In genomic region chr1:156319664-156320063, GRCh38 we compare ENCODE assay signal across 8 cellular contexts. TPM values are rescaled to one million over a fixed set of nuclear protein-coding genes. Genes with fewer than 3 reads are reported as not detected.
A peak's percentile ranks its signal among the peaks of the same experiment; 100 is the strongest.
DNase-seq lines count a peak whose midpoint lies in the region; ATAC-seq, FAIRE-seq and TF ChIP-seq lines count a peak whose summit lies in the region.

No MANE protein-coding gene starts in this region.

- peak; percentile 30 to 45; a peak in 3 of 4 replicates for TF ChIP-seq RAD21 in K562 (CRISPR knock-in tag; conservative IDR thresholded peaks at IDR 0.05 in 1 of 2, IDR thresholded peaks at IDR 0.05 in 1 of 2)

- no peaks in the 10 kb centered on the region for H3K9me3 ChIP-seq in K562 (replicated peaks; ENCODE audit: control insufficient read depth, insufficient read depth, low read depth, low read length)

- 85% methylated on average over 1 of the region's 1 CpG for WGBS in K562 (ENCODE audit: insufficient coverage, low coverage, missing lambda C conversion rate)

- no peak overlapping the region for H3K4me3 Mint-ChIP-seq in mesothelial cell of epicardium

- DNase-seq in DMS114 treated with DMSO at 0.1 percent for 48 hours (lab: John Stamatoyannopoulos, UW; ENCODE audit: unreplicated experiment) (peak; percentile 37), K562 (ENCODE audit: extremely low read depth in 1 of 4, low spot score in 3 of 4) (no peak), mesothelial cell of epicardium (ENCODE audit: low spot score in 2 of 2, unreplicated experiment in 2 of 2) (no peak), islet precursor cell (no peak)
- DNase-seq in activated CD8-positive, alpha-beta memory T cell treated with anti-CD3 and anti-CD28 coated beads, Interleukin-2, amount 50 U/mL, for 48 hours = no peak

- H3K27me3 Mint-ChIP-seq in mesothelial cell of epicardium (ENCODE audit: low read depth) = no peaks in the 10 kb centered on the region

- H3K36me3 Mint-ChIP-seq in mesothelial cell of epicardium = peaks cover 37% of the 10 kb centered on the region

- BruUV-seq in K562 (replicated peaks; lab: Mats Ljungman, UMichigan) = no TSS peak

- TF ChIP-seq EP300 in K562 (IDR thresholded peaks at IDR 0.05; ENCODE audit: low read length) = no peak

- POLR2A ChIA-PET in K562 (lab: Yijun Ruan, JAX) = interaction anchor here (0.6 to 1.4 kb wide), 6 partner anchors 12 to 190 kb away, joined by 3 to 4 read pairs (median 3); partner anchors contain the start of gene PMF1

- H3K27ac ChIP-seq in KMS-11 = no peak overlapping the region; the same call in 1 of the 2 replicates
- no peak overlapping the region for H3K27ac ChIP-seq in K562 (ENCODE audit: extremely low read depth, low read depth, low read length)

- no peak overlapping the region for H3K27ac Mint-ChIP-seq in mesothelial cell of epicardium

- no peaks in the 10 kb centered on the region for H3K9me3 Mint-ChIP-seq in mesothelial cell of epicardium

- H3K36me3 ChIP-seq in KMS-11 (ENCODE audit: insufficient read depth) (peaks cover 94% of the 10 kb centered on the region; the same call in 1 of the 2 replicates), K562 (ENCODE audit: control insufficient read depth, insufficient read depth, low read length) (peaks cover 91% of the 10 kb centered on the region)

- H3K4me3 ChIP-seq in KMS-11 (IDR thresholded peaks at IDR 0.05; ENCODE audit: insufficient read depth, low read depth, low read length) (no peak overlapping the region), K562 (no peak overlapping the region)

- no peaks in the 10 kb centered on the region for H3K9me1 ChIP-seq in K562 (ENCODE audit: control insufficient read depth, insufficient read depth, low read length)

- no peaks in the 10 kb centered on the region for H3K4me1 Mint-ChIP-seq in mesothelial cell of epicardium

- no peaks in the 10 kb centered on the region for H3K27me3 ChIP-seq in KMS-11 (ENCODE audit: insufficient read depth, low read depth)
- no peaks in the 10 kb centered on the region for H3K27me3 ChIP-seq in K562 (ENCODE audit: control insufficient read depth in 2 of 2, insufficient read depth in 2 of 2, low read length in 2 of 2)

- H3K9ac ChIP-seq in KMS-11 = no peak overlapping the region
- H3K9ac ChIP-seq in K562 (ENCODE audit: insufficient read depth in 1 of 2, low read depth in 2 of 2, low read length in 2 of 2) = no peak overlapping the region

- H3K79me2 ChIP-seq in KMS-11 (ENCODE audit: insufficient read depth, low read depth) = peaks cover 38% of the 10 kb centered on the region; the same call in 1 of the 2 replicates
- no peaks in the 10 kb centered on the region; the same call in 2 of the 3 replicates for H3K79me2 ChIP-seq in K562 (ENCODE audit: control insufficient read depth, insufficient read depth, low read length)

- no peak for FAIRE-seq in K562 (lab: Jason Lieb, UNC)

- no peak overlapping the region for H2AFZ ChIP-seq in KMS-11 (ENCODE audit: low read depth)
- no peak overlapping the region for H2AFZ ChIP-seq in K562 (ENCODE audit: low read depth, low read length)

- CTCF ChIA-PET in K562 (lab: Yijun Ruan, JAX; ENCODE audit: low intra/inter-chr PET ratio) = interaction anchor here (0.6 to 1.8 kb wide), 5 partner anchors 18 to 229 kb away, joined by 5 to 8 read pairs (median 6); no protein-coding TSS in a partner anchor

- peak; percentile 98 for TF ChIP-seq CTCF in KMS-11 (conservative IDR thresholded peaks at IDR 0.05; ENCODE audit: low read depth, low read length)
- TF ChIP-seq CTCF in K562 (IDR thresholded peaks at IDR 0.05 in 2 of 3, conservative IDR thresholded peaks at IDR 0.05 in 1 of 3; ENCODE audit: insufficient read depth in 2 of 3, low read depth in 1 of 3, low read length in 3 of 3) = peak; percentile 25 to 55 (median 54); a peak in 4 of 6 replicates
- peak; percentile 72 for TF ChIP-seq CTCF in mesothelial cell of epicardium (IDR thresholded peaks at IDR 0.05; ENCODE audit: unreplicated experiment)

- H4K20me1 ChIP-seq in KMS-11 (ENCODE audit: insufficient read depth) = peaks cover 20% of the 10 kb centered on the region; the same call in 1 of the 2 replicates
- no peaks in the 10 kb centered on the region for H4K20me1 ChIP-seq in K562 (replicated peaks; ENCODE audit: control insufficient read depth, insufficient read depth, low read length)

- intact Hi-C loops in K562 (cut with micrococcal nuclease) = no loop called here

- H3K4me1 ChIP-seq in KMS-11 (ENCODE audit: low read depth, poor library complexity, severe bottlenecking) (no peaks in the 10 kb centered on the region), K562 (replicated peaks in 1 of 2; ENCODE audit: control insufficient read depth in 2 of 2, insufficient read depth in 2 of 2, low read length in 2 of 2) (no peaks in the 10 kb centered on the region)

- H3K4me2 ChIP-seq in KMS-11 = no peak overlapping the region
- no peak overlapping the region for H3K4me2 ChIP-seq in K562 (ENCODE audit: insufficient read depth, low read length)

- ATAC-seq in K562 (no peak), HG02884 (IDR thresholded peaks at IDR 0.05; ENCODE audit: unreplicated experiment) (no peak), HG03520 (IDR thresholded peaks at IDR 0.05; ENCODE audit: unreplicated experiment) (no peak)

- in situ Hi-C loops in K562 (cut with MboI) = no loop called here

- TF ChIP-seq POLR2A in K562 (conservative IDR thresholded peaks at IDR 0.05) = no peak

RNA-seq across cellular contexts. Expression of gene CCT3, which starts 18.4 kb away (rescaled TPM):
- 286 and 378 TPM in 2 replicates for total RNA-seq in K562 (2011; cell fraction: chromatin; rRNA removed; ENCODE audit: low replicate concordance)
- total RNA-seq in K562 (2011; cell fraction: nucleolus; rRNA removed) = 207 and 211 TPM in 2 replicates
- total RNA-seq in K562 (2011; cell fraction: nucleoplasm; rRNA removed) = 281 and 365 TPM in 2 replicates
- total RNA-seq in K562 (2014; rRNA removed) = 567 and 570 TPM in 2 replicates
- 610 and 635 TPM in 2 replicates for total RNA-seq in K562 (2014; rRNA removed; fragmentation: Illumina TruSeq; extraction: Trizol)
- 573 and 580 TPM in 2 replicates for total RNA-seq in K562 (2015; rRNA removed; fragmentation: Illumina TruSeq; extraction: Trizol)
- 521 and 542 TPM in 2 replicates for total RNA-seq in K562 (2021)
- 682 and 836 TPM in 2 replicates for polyA plus RNA-seq in K562 (2011; rRNA removed)
- 554 and 570 TPM in 2 replicates for polyA plus RNA-seq in K562 (2011; cell fraction: cytosol; rRNA removed)
- polyA plus RNA-seq in K562 (2011; cell fraction: nucleus; rRNA removed) = 205 and 257 TPM in 2 replicates
- 345 and 420 TPM in 2 replicates for polyA plus RNA-seq in K562 (2012)
- polyA plus RNA-seq in K562 (2014; fragmentation: Illumina TruSeq; extraction: Trizol) = 536 and 610 TPM in 2 replicates
- 1,000 to 10,000 TPM in 1 of 2 experiments, 100 to 1,000 TPM in 1; 871 to 1,167 TPM for polyA plus RNA-seq in K562 (2014; fragmentation: Nextera tagmentation; extraction: Ambion mirVana)
- 475 and 532 TPM in 2 replicates for polyA plus RNA-seq in K562 (2014; rRNA removed)
- 839 and 1,099 TPM in 2 replicates for polyA minus RNA-seq in K562 (2011; rRNA and poly(A)+ RNA removed)
- 448 and 506 TPM in 2 replicates for polyA minus RNA-seq in K562 (2011; cell fraction: cytosol; rRNA and poly(A)+ RNA removed)
- polyA minus RNA-seq in K562 (2011; cell fraction: nucleus; rRNA and poly(A)+ RNA removed) = 78.0 and 147 TPM in 2 replicates
- total RNA-seq in mesothelial cell of epicardium = 174 to 190 TPM (median 186 TPM) in 3 replicates

RNA-seq across cellular contexts. Expression of gene TSACC, which starts 18.7 kb away (rescaled TPM):
- 0.67 TPM in 1 of 2 replicates, not detected in the other for total RNA-seq in K562 (2011; cell fraction: chromatin; rRNA removed; ENCODE audit: low replicate concordance)
- total RNA-seq in K562 (2011; cell fraction: nucleolus; rRNA removed) = 1.1 TPM in 1 of 2 replicates, not detected in the other
- total RNA-seq in K562 (2011; cell fraction: nucleoplasm; rRNA removed) = 0.59 TPM in 1 of 2 replicates, not detected in the other
- total RNA-seq in K562 (2014; rRNA removed) (0.45 and 1.6 TPM in 2 replicates), K562 (2014; rRNA removed; fragmentation: Illumina TruSeq; extraction: Trizol) (1.8 and 2.1 TPM in 2 replicates), K562 (2015; rRNA removed; fragmentation: Illumina TruSeq; extraction: Trizol) (2.5 and 2.6 TPM in 2 replicates), K562 (2021) (1.0 and 1.1 TPM in 2 replicates), mesothelial cell of epicardium (not detected in 3 replicates)
- polyA plus RNA-seq in K562 (2011; rRNA removed) (2.1 and 2.2 TPM in 2 replicates), K562 (2014; fragmentation: Illumina TruSeq; extraction: Trizol) (4.5 TPM in 2 replicates), K562 (2014; fragmentation: Nextera tagmentation; extraction: Ambion mirVana) (1 to 10 TPM; 7.3 to 7.4 TPM), K562 (2014; rRNA removed) (5.0 and 7.5 TPM in 2 replicates)
- polyA plus RNA-seq in K562 (2011; cell fraction: cytosol; rRNA removed) = 1.9 and 3.2 TPM in 2 replicates
- 1.1 and 1.3 TPM in 2 replicates for polyA plus RNA-seq in K562 (2011; cell fraction: nucleus; rRNA removed)
- 0.96 and 3.3 TPM in 2 replicates for polyA plus RNA-seq in K562 (2012)
- 0.88 and 1.9 TPM in 2 replicates for polyA minus RNA-seq in K562 (2011; rRNA and poly(A)+ RNA removed)
- not detected in 2 replicates for polyA minus RNA-seq in K562 (2011; cell fraction: cytosol; rRNA and poly(A)+ RNA removed)
- 1.1 TPM in 1 of 2 replicates, not detected in the other for polyA minus RNA-seq in K562 (2011; cell fraction: nucleus; rRNA and poly(A)+ RNA removed)

RNA-seq across cellular contexts. Expression of gene VHLL, which starts 20.6 kb away (rescaled TPM):
- 1.3 TPM in 1 of 2 replicates, not detected in the other for total RNA-seq in K562 (2011; cell fraction: chromatin; rRNA removed; ENCODE audit: low replicate concordance)
- total RNA-seq in K562 (2011; cell fraction: nucleolus; rRNA removed) = not detected in 2 replicates
- 0.66 TPM in 1 of 2 replicates, not detected in the other for total RNA-seq in K562 (2011; cell fraction: nucleoplasm; rRNA removed)
- total RNA-seq in K562 (2014; rRNA removed) (not detected in 2 replicates), K562 (2014; rRNA removed; fragmentation: Illumina TruSeq; extraction: Trizol) (not detected in 2 replicates), K562 (2015; rRNA removed; fragmentation: Illumina TruSeq; extraction: Trizol) (not detected in 2 replicates), K562 (2021) (not detected in 2 replicates), mesothelial cell of epicardium (0.42 TPM in 1 of 3 replicates, not detected in the others)
- polyA plus RNA-seq in K562 (2011; rRNA removed) (not detected in 2 replicates), K562 (2014; fragmentation: Illumina TruSeq; extraction: Trizol) (not detected in 2 replicates), K562 (2014; fragmentation: Nextera tagmentation; extraction: Ambion mirVana) (not detected), K562 (2014; rRNA removed) (not detected in 2 replicates)
- polyA plus RNA-seq in K562 (2011; cell fraction: cytosol; rRNA removed) = not detected in 2 replicates
- not detected in 2 replicates for polyA plus RNA-seq in K562 (2011; cell fraction: nucleus; rRNA removed)
- not detected in 2 replicates for polyA plus RNA-seq in K562 (2012)
- not detected in 2 replicates for polyA minus RNA-seq in K562 (2011; rRNA and poly(A)+ RNA removed)
- not detected in 2 replicates for polyA minus RNA-seq in K562 (2011; cell fraction: cytosol; rRNA and poly(A)+ RNA removed)
- not detected in 2 replicates for polyA minus RNA-seq in K562 (2011; cell fraction: nucleus; rRNA and poly(A)+ RNA removed)

RNA-seq across cellular contexts. Expression of gene GLMP, which starts 24.2 kb away (rescaled TPM):
- total RNA-seq in K562 (2011; cell fraction: chromatin; rRNA removed; ENCODE audit: low replicate concordance) = 13.4 and 24.2 TPM in 2 replicates
- total RNA-seq in K562 (2011; cell fraction: nucleolus; rRNA removed) = 21.3 and 23.8 TPM in 2 replicates
- 24.8 and 28.6 TPM in 2 replicates for total RNA-seq in K562 (2011; cell fraction: nucleoplasm; rRNA removed)
- total RNA-seq in K562 (2014; rRNA removed) = 25.7 and 27.0 TPM in 2 replicates
- 10.1 and 12.8 TPM in 2 replicates for total RNA-seq in K562 (2014; rRNA removed; fragmentation: Illumina TruSeq; extraction: Trizol)
- 18.5 and 19.7 TPM in 2 replicates for total RNA-seq in K562 (2015; rRNA removed; fragmentation: Illumina TruSeq; extraction: Trizol)
- 22.7 and 23.7 TPM in 2 replicates for total RNA-seq in K562 (2021)
- 8.3 and 15.5 TPM in 2 replicates for polyA plus RNA-seq in K562 (2011; rRNA removed)
- 23.7 and 34.0 TPM in 2 replicates for polyA plus RNA-seq in K562 (2011; cell fraction: cytosol; rRNA removed)
- 18.0 and 19.6 TPM in 2 replicates for polyA plus RNA-seq in K562 (2011; cell fraction: nucleus; rRNA removed)
- 22.2 and 32.3 TPM in 2 replicates for polyA plus RNA-seq in K562 (2012)
- 28.2 and 29.1 TPM in 2 replicates for polyA plus RNA-seq in K562 (2014; fragmentation: Illumina TruSeq; extraction: Trizol)
- polyA plus RNA-seq in K562 (2014; fragmentation: Nextera tagmentation; extraction: Ambion mirVana) = 10 to 100 TPM; 11.0 to 22.4 TPM
- polyA plus RNA-seq in K562 (2014; rRNA removed) = 21.7 and 24.5 TPM in 2 replicates
- 4.6 and 5.6 TPM in 2 replicates for polyA minus RNA-seq in K562 (2011; rRNA and poly(A)+ RNA removed)
- polyA minus RNA-seq in K562 (2011; cell fraction: cytosol; rRNA and poly(A)+ RNA removed) = 8.4 and 11.0 TPM in 2 replicates
- 5.5 and 8.9 TPM in 2 replicates for polyA minus RNA-seq in K562 (2011; cell fraction: nucleus; rRNA and poly(A)+ RNA removed)
- total RNA-seq in mesothelial cell of epicardium = 60.2 to 64.2 TPM (median 63.2 TPM) in 3 replicates

RNA-seq across cellular contexts. Expression of gene TMEM79, which starts 35.5 kb away (rescaled TPM):
- 7.9 and 23.3 TPM in 2 replicates for total RNA-seq in K562 (2011; cell fraction: chromatin; rRNA removed; ENCODE audit: low replicate concordance)
- 23.9 and 26.5 TPM in 2 replicates for total RNA-seq in K562 (2011; cell fraction: nucleolus; rRNA removed)
- total RNA-seq in K562 (2011; cell fraction: nucleoplasm; rRNA removed) = 14.7 and 15.8 TPM in 2 replicates
- total RNA-seq in K562 (2014; rRNA removed) = 3.8 and 6.9 TPM in 2 replicates
- total RNA-seq in K562 (2014; rRNA removed; fragmentation: Illumina TruSeq; extraction: Trizol) = 2.1 and 2.6 TPM in 2 replicates
- total RNA-seq in K562 (2015; rRNA removed; fragmentation: Illumina TruSeq; extraction: Trizol) = 5.1 and 5.4 TPM in 2 replicates
- total RNA-seq in K562 (2021) = 6.8 and 7.2 TPM in 2 replicates
- polyA plus RNA-seq in K562 (2011; rRNA removed) = 4.0 and 4.8 TPM in 2 replicates
- polyA plus RNA-seq in K562 (2011; cell fraction: cytosol; rRNA removed) = 5.0 and 12.1 TPM in 2 replicates
- 10.3 and 25.9 TPM in 2 replicates for polyA plus RNA-seq in K562 (2011; cell fraction: nucleus; rRNA removed)
- polyA plus RNA-seq in K562 (2012) = 5.7 and 9.5 TPM in 2 replicates
- polyA plus RNA-seq in K562 (2014; fragmentation: Illumina TruSeq; extraction: Trizol) = 5.6 and 5.7 TPM in 2 replicates
- polyA plus RNA-seq in K562 (2014; fragmentation: Nextera tagmentation; extraction: Ambion mirVana) = 1 to 10 TPM in 1 of 2 experiments, under 1 TPM in 1; 0.69 to 1.2 TPM
- 6.1 and 8.3 TPM in 2 replicates for polyA plus RNA-seq in K562 (2014; rRNA removed)
- polyA minus RNA-seq in K562 (2011; rRNA and poly(A)+ RNA removed) = 2.3 TPM in 2 replicates
- 1.6 and 2.3 TPM in 2 replicates for polyA minus RNA-seq in K562 (2011; cell fraction: cytosol; rRNA and poly(A)+ RNA removed)
- polyA minus RNA-seq in K562 (2011; cell fraction: nucleus; rRNA and poly(A)+ RNA removed) = 7.0 and 10.9 TPM in 2 replicates
- 5.7 to 6.9 TPM (median 6.1 TPM) in 3 replicates for total RNA-seq in mesothelial cell of epicardium
